In genomic region chr1:85199667-85200366, GRCh38 we compare ENCODE assay signal across 8 cellular contexts. TPM values are rescaled to one million over a fixed set of nuclear protein-coding genes. Genes with fewer than 3 reads are reported as not detected.
DNase-seq lines count a peak whose midpoint lies in the region; ATAC-seq, FAIRE-seq and TF ChIP-seq lines count a peak whose summit lies in the region.

No MANE protein-coding gene starts in this region.

- peak overlapping the region; percentile 68 to 87 for H3K9ac ChIP-seq in kidney (ENCODE audit: low read length in 2 of 2)

- H3K9me3 Mint-ChIP-seq in activated CD8-positive, alpha-beta memory T cell treated with anti-CD3 and anti-CD28 coated beads, Interleukin-2, amount 10 ng/mL, durations not matched to agents 7 days and 5 days (ENCODE audit: low read depth): no peaks in the 10 kb centered on the region
- no peaks in the 10 kb centered on the region for H3K9me3 Mint-ChIP-seq in activated T-cell treated with anti-CD3 and anti-CD28 coated beads, Interleukin-2, amount 50 U/mL, for 4 hours

- H3K9me3 ChIP-seq in kidney (ENCODE audit: control insufficient read depth in 1 of 2, low read length in 2 of 2) (no peaks in the 10 kb centered on the region), thymus (ENCODE audit: control insufficient read depth) (no peaks in the 10 kb centered on the region)

- H3K36me3 Mint-ChIP-seq in activated CD8-positive, alpha-beta memory T cell treated with anti-CD3 and anti-CD28 coated beads, Interleukin-2, amount 10 ng/mL, durations not matched to agents 7 days and 5 days: no peaks in the 10 kb centered on the region
- H3K36me3 Mint-ChIP-seq in activated T-cell treated with anti-CD3 and anti-CD28 coated beads, Interleukin-2, amount 50 U/mL, for 4 hours (ENCODE audit: insufficient read depth): peaks cover 2% of the 10 kb centered on the region

- H3K4me3 ChIP-seq in kidney (ENCODE audit: low read length in 2 of 2) (peak overlapping the region; percentile 89 to 96), thymus (ENCODE audit: low read length) (peak overlapping the region; percentile 58)

- no peak for FAIRE-seq in kidney (lab: Jason Lieb, UNC)

- WGBS in thymus: 30% methylated on average over 21 of the region's 21 CpGs

- H3K4me1 ChIP-seq in kidney (ENCODE audit: control insufficient read depth in 1 of 2, insufficient read depth in 1 of 2, low read depth in 1 of 2, low read length in 2 of 2) (peaks cover 5 to 13% of the 10 kb centered on the region in 2 donors), thymus (ENCODE audit: control insufficient read depth, insufficient read depth, low read length) (no peaks in the 10 kb centered on the region)

- peaks cover 26% of the 10 kb centered on the region for H3K4me1 Mint-ChIP-seq in activated CD8-positive, alpha-beta memory T cell treated with anti-CD3 and anti-CD28 coated beads, Interleukin-2, amount 10 ng/mL, durations not matched to agents 7 days and 5 days
- H3K4me1 Mint-ChIP-seq in activated T-cell treated with anti-CD3 and anti-CD28 coated beads, Interleukin-2, amount 50 U/mL, for 4 hours (ENCODE audit: low read depth): peaks cover 35% of the 10 kb centered on the region

- CTCF ChIA-PET in activated CD8-positive, alpha-beta memory T cell treated with anti-CD3 and anti-CD28 coated beads, Interleukin-2, amount 10 ng/mL, durations not matched to agents 7 days and 5 days (lab: Charles Lee): interaction anchor here (1.0 to 1.6 kb wide), 4 partner anchors 11 to 89 kb away, joined by 3 to 4 read pairs (median 4); no protein-coding TSS in a partner anchor

- H3K27ac ChIP-seq in kidney (ENCODE audit: low read depth in 2 of 2, low read length in 2 of 2) (peak overlapping the region; percentile 72 to 94), thymus (ENCODE audit: low read depth) (no peak overlapping the region)

- intact Hi-C loops in kidney (cut with DNase I): no loop called here

- no peak for DNase-seq in activated CD8-positive, alpha-beta memory T cell treated with anti-CD3 and anti-CD28 coated beads, Interleukin-2, amount 10 ng/mL, durations not matched to agents 7 days and 5 days
- DNase-seq in activated CD8-positive, alpha-beta memory T cell treated with anti-CD3 and anti-CD28 coated beads, Interleukin-2, amount 50 U/mL, for 48 hours: no peak
- DNase-seq in activated T-cell treated with anti-CD3 and anti-CD28 coated beads, Interleukin-2, amount 50 U/mL, for 4 hours: no peak
- no peak for DNase-seq in kidney
- no peak for DNase-seq in NCI-H2081 treated with DMSO at 0.1 percent for 48 hours (lab: John Stamatoyannopoulos, UW)
- no peak for DNase-seq in GF-D8 (lab: John Stamatoyannopoulos, UW)

- peak overlapping the region; percentile 82 for H3K4me3 Mint-ChIP-seq in activated CD8-positive, alpha-beta memory T cell treated with anti-CD3 and anti-CD28 coated beads, Interleukin-2, amount 10 ng/mL, durations not matched to agents 7 days and 5 days
- peak overlapping the region; percentile 85 for H3K4me3 Mint-ChIP-seq in activated T-cell treated with anti-CD3 and anti-CD28 coated beads, Interleukin-2, amount 50 U/mL, for 4 hours

- H3K27me3 ChIP-seq in thymus (ENCODE audit: control insufficient read depth, insufficient read depth): peaks cover 17% of the 10 kb centered on the region

- peaks cover 21% of the 10 kb centered on the region for H3K27me3 Mint-ChIP-seq in activated CD8-positive, alpha-beta memory T cell treated with anti-CD3 and anti-CD28 coated beads, Interleukin-2, amount 10 ng/mL, durations not matched to agents 7 days and 5 days
- peaks cover 23% of the 10 kb centered on the region for H3K27me3 Mint-ChIP-seq in activated T-cell treated with anti-CD3 and anti-CD28 coated beads, Interleukin-2, amount 50 U/mL, for 4 hours (ENCODE audit: low read depth)

- ATAC-seq in activated CD8-positive, alpha-beta memory T cell treated with anti-CD3 and anti-CD28 coated beads, Interleukin-2, amount 10 ng/mL, durations not matched to agents 7 days and 5 days: no peak
- ATAC-seq in activated T-cell treated with anti-CD3 and anti-CD28 coated beads, Interleukin-2, amount 50 U/mL, for 4 hours: no peak
- ATAC-seq in GM21390 (IDR thresholded peaks at IDR 0.05; ENCODE audit: unreplicated experiment): no peak

- no peak for TF ChIP-seq CTCF in kidney (IDR thresholded peaks at IDR 0.05; ENCODE audit: borderline replicate concordance, extremely low read depth, insufficient read depth)

- no peaks in the 10 kb centered on the region for H3K36me3 ChIP-seq in kidney (ENCODE audit: control insufficient read depth in 1 of 2, insufficient read depth in 2 of 2, low read length in 2 of 2)
- no peaks in the 10 kb centered on the region for H3K36me3 ChIP-seq in thymus (ENCODE audit: control insufficient read depth, insufficient read depth)

- peak overlapping the region; percentile 17 for H3K27ac Mint-ChIP-seq in activated CD8-positive, alpha-beta memory T cell treated with anti-CD3 and anti-CD28 coated beads, Interleukin-2, amount 10 ng/mL, durations not matched to agents 7 days and 5 days

RNA-seq across cellular contexts. Expression of gene SYDE2, which starts 1.0 kb away (rescaled TPM):
- 1 to 10 TPM; 1.4 to 2.2 TPM for total RNA-seq in activated CD8-positive, alpha-beta memory T cell treated with anti-CD3 and anti-CD28 coated beads, Interleukin-2, amount 10 ng/mL, durations not matched to agents 7 days and 5 days
- total RNA-seq in activated T-cell treated with anti-CD3 and anti-CD28 coated beads, Interleukin-2, amount 50 U/mL, for 4 hours: 1 to 10 TPM; 2.2 to 4.3 (median 3.6) TPM
- total RNA-seq in kidney: 7.0 TPM
- polyA plus RNA-seq in kidney (ENCODE audit: insufficient read depth, low read depth, low replicate concordance) (1.3 TPM), thymus (1.1 TPM)

RNA-seq across cellular contexts. Expression of gene C1orf52, which starts 59.6 kb away (rescaled TPM):
- total RNA-seq in activated CD8-positive, alpha-beta memory T cell treated with anti-CD3 and anti-CD28 coated beads, Interleukin-2, amount 10 ng/mL, durations not matched to agents 7 days and 5 days: 10 to 100 TPM; 23.5 to 28.7 TPM
- total RNA-seq in activated T-cell treated with anti-CD3 and anti-CD28 coated beads, Interleukin-2, amount 50 U/mL, for 4 hours: 10 to 100 TPM; 29.1 to 36.3 (median 32.5) TPM
- total RNA-seq in kidney: 18.7 TPM
- polyA plus RNA-seq in kidney (ENCODE audit: insufficient read depth, low read depth, low replicate concordance): 15.0 TPM
- polyA plus RNA-seq in thymus: 54.8 TPM
